In genomic region chr19:34555447-34555846, GRCh38 we compare ENCODE assay signal across 8 cellular contexts.
DNase-seq lines count a peak whose midpoint lies in the region; TF ChIP-seq lines count a peak whose summit lies in the region.

No MANE protein-coding gene starts in this region.

- no peak overlapping the region for H3K4me3 ChIP-seq in Jurkat, Clone E6-1 (ENCODE audit: low read length)
- no peak overlapping the region for H3K4me3 ChIP-seq in WERI-Rb-1 (ENCODE audit: low read depth, low read length)
- no peak overlapping the region for H3K4me3 ChIP-seq in spleen

- no peak overlapping the region for H3K27ac ChIP-seq in WERI-Rb-1
- no peak overlapping the region for H3K27ac ChIP-seq in spleen

- peaks cover 4% of the 10 kb centered on the region for H3K27me3 ChIP-seq in WERI-Rb-1 (ENCODE audit: insufficient read depth, low read depth, severe bottlenecking)
- peaks cover 0 to 51% (median 0%) of the 10 kb centered on the region in 7 donors for H3K27me3 ChIP-seq in spleen (replicated peaks in 1 of 7)

- WGBS in spleen, 5 donors: 60 to 73% (median 69%) methylated on average over 6 of the region's 6 CpGs

- TF ChIP-seq POLR2A in spleen (IDR thresholded peaks at IDR 0.05): no peak

- intact Hi-C loops in spleen (cut with DNase I; ENCODE audit: low total_unique reads): no loop called here

- H3K36me3 ChIP-seq in WERI-Rb-1: no peaks in the 10 kb centered on the region
- no peaks in the 10 kb centered on the region for H3K36me3 ChIP-seq in spleen

- H3K4me1 ChIP-seq in spleen: no peaks in the 10 kb centered on the region

- DNase-seq in NCI-H2029 (lab: John Stamatoyannopoulos, UW): peak; percentile 16
- no peak for DNase-seq in NCI-H2029 treated with DMSO at 0.1 percent for 48 hours (lab: John Stamatoyannopoulos, UW)
- peak; percentile 37 for DNase-seq in Jurkat, Clone E6-1 (ENCODE audit: low read depth, low spot score)
- DNase-seq in WERI-Rb-1: peak; percentile 43
- DNase-seq in lung microvascular endothelial cell (ENCODE audit: low read depth in 2 of 2): peak; percentile 21 to 71
- no peak for DNase-seq in ecto neural progenitor cell (ENCODE audit: low spot score)
- DNase-seq in activated effector memory CD4-positive, alpha-beta T cell treated with anti-CD3 and anti-CD28 coated beads, Interleukin-2, amount 50 U/mL, for 16 hours: no peak
- no peak for DNase-seq in spleen

- peak; percentile 67 for TF ChIP-seq CTCF in WERI-Rb-1 (IDR thresholded peaks at IDR 0.05; ENCODE audit: low read depth, low read length)
- no peak for TF ChIP-seq CTCF in spleen (IDR thresholded peaks at IDR 0.05 in 8 of 11, conservative IDR thresholded peaks at IDR 0.05 in 3 of 11)

- peaks cover 1% of the 10 kb centered on the region for H3K9me3 ChIP-seq in WERI-Rb-1 (ENCODE audit: severe bottlenecking)
- H3K9me3 ChIP-seq in spleen: peaks cover 0 to 14% (median 7%) of the 10 kb centered on the region in 8 donors

Comparison
In these comparisons a context has a peak if more than half of its experiments do, and no peak if none do; other contexts are left out.
1. DNase-seq: peak in NCI-H2029 (single experiment), Jurkat, Clone E6-1 (single experiment), WERI-Rb-1 (single experiment) and lung microvascular endothelial cell (2 of 2); none in NCI-H2029 treated with DMSO at 0.1 percent for 48 hours (single experiment), ecto neural progenitor cell (single experiment), activated effector memory CD4-positive, alpha-beta T cell treated with anti-CD3 and anti-CD28 coated beads, Interleukin-2, amount 50 U/mL, for 16 hours (single experiment) and spleen (single experiment).